ENCODE assay signal across 23 cellular contexts in the genomic region with DNA sequence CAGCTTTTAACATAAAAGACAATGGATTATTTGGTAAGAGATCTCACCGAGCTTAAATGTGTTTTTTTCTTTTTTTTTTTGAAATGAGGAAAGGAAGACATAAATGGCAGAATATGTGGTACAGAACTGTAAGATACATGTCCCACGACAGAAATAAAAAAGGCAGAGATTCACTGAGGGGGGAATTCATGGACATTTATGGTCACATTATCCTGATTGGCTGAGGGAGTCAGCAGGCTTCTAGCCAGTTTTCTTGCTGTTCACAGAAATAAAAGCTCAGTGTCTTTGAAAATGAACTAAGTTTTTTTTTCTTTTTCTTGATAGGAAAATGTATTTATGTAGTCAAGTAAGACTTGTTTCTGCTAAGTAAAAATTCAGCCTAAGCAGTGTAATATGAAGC. TPM values are rescaled to one million over a fixed set of nuclear protein-coding genes. Genes with fewer than 3 reads are reported as not detected.
DNase-seq lines count a peak whose midpoint lies in the region; ATAC-seq and TF ChIP-seq lines count a peak whose summit lies in the region.
"Had no signal": no experiment of that assay in that cellular context is flagged by ENCODE, and none has a peak within 500 bp of the region (broad histone marks: within the 10 kb centered on the region; RNA-seq: fewer than 3 reads in every experiment).

No MANE protein-coding gene starts in this region.

- TF ChIP-seq POLR2A in breast epithelium (IDR thresholded peaks at IDR 0.05) (no peak), gastroesophageal sphincter (IDR thresholded peaks at IDR 0.05) (no peak), gastrocnemius medialis (IDR thresholded peaks at IDR 0.05) (no peak), upper lobe of left lung (IDR thresholded peaks at IDR 0.05) (no peak)

- no peak overlapping the region for H3K9ac ChIP-seq in mammary epithelial cell (ENCODE audit: insufficient read depth, low read length)

- H3K79me2 ChIP-seq in mammary epithelial cell (ENCODE audit: insufficient read depth, low read length): no peaks in the 10 kb centered on the region

- no peaks in the 10 kb centered on the region for H3K27me3 ChIP-seq in breast epithelium
- H3K27me3 ChIP-seq in mammary epithelial cell (ENCODE audit: insufficient read depth, low read length): no peaks in the 10 kb centered on the region
- no peaks in the 10 kb centered on the region for H3K27me3 ChIP-seq in gastroesophageal sphincter
- H3K27me3 ChIP-seq in gastrocnemius medialis: no peaks in the 10 kb centered on the region
- no peaks in the 10 kb centered on the region for H3K27me3 ChIP-seq in upper lobe of left lung

- peaks cover 4% of the 10 kb centered on the region for H3K9me3 Mint-ChIP-seq in activated T-cell treated with anti-CD3 and anti-CD28 coated beads, Interleukin-2, amount 50 U/mL, for 4 hours

- H3K4me1 ChIP-seq in breast epithelium (peaks cover 0 to 5% of the 10 kb centered on the region in 2 donors), mammary epithelial cell (ENCODE audit: insufficient read depth, low read length) (peaks cover 9% of the 10 kb centered on the region), gastroesophageal sphincter (peaks cover 25 to 90% (median 40%) of the 10 kb centered on the region in 3 donors), gastrocnemius medialis (peaks cover 0 to 9% of the 10 kb centered on the region in 2 donors), upper lobe of left lung (peaks cover 10 to 27% (median 16%) of the 10 kb centered on the region in 4 donors), mucosa of descending colon (ENCODE audit: low read depth) (peaks cover 12% of the 10 kb centered on the region)
- H3K4me1 ChIP-seq: HAP-1 had no signal

- no peak overlapping the region for H3K4me2 ChIP-seq in mammary epithelial cell (ENCODE audit: insufficient read depth, low read depth, low read length)

- no peak overlapping the region for H3K4me3 ChIP-seq in breast epithelium
- no peak overlapping the region for H3K4me3 ChIP-seq in mammary epithelial cell (replicated peaks in 1 of 3; ENCODE audit: insufficient read depth in 1 of 3, low read depth in 2 of 3, low read length in 3 of 3)
- H3K4me3 ChIP-seq in gastroesophageal sphincter: peak overlapping the region; percentile 0 to 10
- no peak overlapping the region for H3K4me3 ChIP-seq in gastrocnemius medialis
- no peak overlapping the region for H3K4me3 ChIP-seq in upper lobe of left lung
- no peak overlapping the region for H3K4me3 ChIP-seq in mucosa of descending colon
- H3K4me3 ChIP-seq: HAP-1 had no signal

- 58% methylated on average over 2 of the region's 2 CpGs for WGBS in mammary epithelial cell (ENCODE audit: low coverage, missing lambda C conversion rate)
- WGBS in gastroesophageal sphincter (ENCODE audit: low coverage in 1 of 2), 2 donors: 15 to 18% methylated on average over 2 of the region's 2 CpGs
- WGBS in upper lobe of left lung, 2 donors: 80 to 83% methylated on average over 2 of the region's 2 CpGs

- H4K20me1 ChIP-seq in mammary epithelial cell (ENCODE audit: insufficient read depth, low read length): no peaks in the 10 kb centered on the region

- no peak for DNase-seq in breast epithelium (ENCODE audit: low spot score in 2 of 2)
- no peak for DNase-seq in mammary epithelial cell
- no peak for DNase-seq in gastrocnemius medialis
- no peak for DNase-seq in upper lobe of left lung
- DNase-seq in mucosa of descending colon: no peak
- no peak for DNase-seq in NCI-H446 (lab: John Stamatoyannopoulos, UW)
- no peak for DNase-seq in activated T-cell treated with anti-CD3 and anti-CD28 coated beads, Interleukin-2, amount 50 U/mL, for 4 hours
- DNase-seq: activated CD4-positive, alpha-beta T cell treated with anti-CD3 and anti-CD28 coated beads for 4 hours; activated CD8-positive, alpha-beta memory T cell treated with anti-CD3 and anti-CD28 coated beads for 24 hours; activated T-cell treated with anti-CD3 and anti-CD28 coated beads, Interleukin-2, amount 50 U/mL, for 1 hour; CD4-positive, alpha-beta T cell; hypothalamus; IMR-90; left ventricle myocardium superior; midbrain; NCI-H524; T-helper 2 cell had no signal

- peaks cover 23% of the 10 kb centered on the region for H3K4me1 Mint-ChIP-seq in activated T-cell treated with anti-CD3 and anti-CD28 coated beads, Interleukin-2, amount 50 U/mL, for 4 hours (ENCODE audit: low read depth)

- dilution Hi-C loops in mammary epithelial cell (cut with HindIII; ENCODE audit: low sequenced_read_pairs): no loop called here

- H2AFZ ChIP-seq in mammary epithelial cell (ENCODE audit: low read depth, low read length): no peak overlapping the region

- CTCF ChIA-PET in mammary epithelial cell (lab: Charles Lee; ENCODE audit: low non-redundant PET): no interaction called here

- H3K27me3 Mint-ChIP-seq in activated T-cell treated with anti-CD3 and anti-CD28 coated beads, Interleukin-2, amount 50 U/mL, for 4 hours (ENCODE audit: low read depth): no peaks in the 10 kb centered on the region
- H3K27me3 Mint-ChIP-seq: CD4-positive, alpha-beta T cell had no signal

- H3K36me3 Mint-ChIP-seq in activated T-cell treated with anti-CD3 and anti-CD28 coated beads, Interleukin-2, amount 50 U/mL, for 4 hours (ENCODE audit: insufficient read depth): no peaks in the 10 kb centered on the region

- ATAC-seq in gastroesophageal sphincter: no peak
- ATAC-seq in gastrocnemius medialis: no peak
- no peak for ATAC-seq in upper lobe of left lung (ENCODE audit: low FRiP score in 2 of 2)
- ATAC-seq in mucosa of descending colon: no peak
- no peak for ATAC-seq in activated T-cell treated with anti-CD3 and anti-CD28 coated beads, Interleukin-2, amount 50 U/mL, for 4 hours
- ATAC-seq: esophagus mucosa, left ventricle myocardium superior, sciatic nerve, SK-N-SH treated with all-trans-retinoic acid at 6 μM for 48 hours had no signal

- intact Hi-C loops in breast epithelium (cut with DNase I; ENCODE audit: low total_unique reads): no loop called here
- intact Hi-C loops in mammary epithelial cell (cut with micrococcal nuclease): no loop called here
- intact Hi-C loops in gastrocnemius medialis (cut with DNase I; ENCODE audit: low total_unique reads): no loop called here
- intact Hi-C loops in mucosa of descending colon (cut with DNase I, micrococcal nuclease): loop anchor here in 1 of 2 donors (5.0 kb wide), 1 partner anchor 35 kb away; no protein-coding TSS in a partner anchor

- H3K27ac ChIP-seq in breast epithelium: peak overlapping the region; percentile 72 to 88
- no peak overlapping the region for H3K27ac ChIP-seq in mammary epithelial cell (ENCODE audit: insufficient read depth, low read depth, low read length)
- H3K27ac ChIP-seq in gastroesophageal sphincter: peak overlapping the region; percentile 88 to 99 (median 92)
- peak overlapping the region; percentile 24 to 63 (median 52) for H3K27ac ChIP-seq in gastrocnemius medialis
- peak overlapping the region; percentile 12 to 63 (median 39) for H3K27ac ChIP-seq in upper lobe of left lung
- H3K27ac ChIP-seq: 22Rv1 had no signal

- in situ Hi-C loops in mammary epithelial cell (cut with MboI; ENCODE audit: low sequenced_read_pairs in 2 of 2) (loop anchor here in 1 of 2 donors (5.0 kb wide), 1 partner anchor 45 kb away; no protein-coding TSS in a partner anchor), gastrocnemius medialis (cut with MboI; ENCODE audit: low sequenced_read_pairs in 4 of 4) (loop anchor here (5.0 to 10.0 kb wide), 3 partner anchors 45 to 145 kb away; no protein-coding TSS in a partner anchor)

- TF ChIP-seq CTCF in breast epithelium (IDR thresholded peaks at IDR 0.05) (no peak), mammary epithelial cell (conservative IDR thresholded peaks at IDR 0.05 in 1 of 2, IDR thresholded peaks at IDR 0.05 in 1 of 2; ENCODE audit: extremely low read depth in 1 of 2, insufficient read depth in 1 of 2, low read depth in 1 of 2, low read length in 2 of 2) (no peak), gastroesophageal sphincter (IDR thresholded peaks at IDR 0.05) (no peak), gastrocnemius medialis (IDR thresholded peaks at IDR 0.05 in 4 of 5, conservative IDR thresholded peaks at IDR 0.05 in 1 of 5) (no peak), upper lobe of left lung (IDR thresholded peaks at IDR 0.05) (no peak), mucosa of descending colon (IDR thresholded peaks at IDR 0.05) (no peak)

- no TSS peak for BruUV-seq in mammary epithelial cell (replicated peaks; lab: Mats Ljungman, UMichigan)

- H3K36me3 ChIP-seq in breast epithelium (no peaks in the 10 kb centered on the region), mammary epithelial cell (ENCODE audit: insufficient read depth, low read length) (no peaks in the 10 kb centered on the region), gastroesophageal sphincter (no peaks in the 10 kb centered on the region), gastrocnemius medialis (no peaks in the 10 kb centered on the region), upper lobe of left lung (no peaks in the 10 kb centered on the region), mucosa of descending colon (ENCODE audit: low read depth) (no peaks in the 10 kb centered on the region)
- H3K36me3 ChIP-seq: HAP-1 had no signal

- H3K4me3 Mint-ChIP-seq in activated T-cell treated with anti-CD3 and anti-CD28 coated beads, Interleukin-2, amount 50 U/mL, for 4 hours: no peak overlapping the region
- H3K4me3 Mint-ChIP-seq: CD4-positive, alpha-beta T cell had no signal

- H3K9me3 ChIP-seq in breast epithelium: no peaks in the 10 kb centered on the region
- no peaks in the 10 kb centered on the region for H3K9me3 ChIP-seq in mammary epithelial cell (replicated peaks; ENCODE audit: insufficient read depth, low read length)
- no peaks in the 10 kb centered on the region for H3K9me3 ChIP-seq in gastroesophageal sphincter
- no peaks in the 10 kb centered on the region for H3K9me3 ChIP-seq in gastrocnemius medialis
- no peaks in the 10 kb centered on the region for H3K9me3 ChIP-seq in upper lobe of left lung
- no peaks in the 10 kb centered on the region for H3K9me3 ChIP-seq in mucosa of descending colon
- H3K9me3 ChIP-seq: HAP-1 had no signal

- TF ChIP-seq EP300 in gastroesophageal sphincter (IDR thresholded peaks at IDR 0.05) (no peak), upper lobe of left lung (IDR thresholded peaks at IDR 0.05) (no peak)

RNA-seq across cellular contexts. Expression of gene FAS, which starts 8.2 kb away (rescaled TPM):
- 10 to 100 TPM; 26.9 to 51.5 (median 47.3) TPM for total RNA-seq in breast epithelium
- total RNA-seq in mammary epithelial cell: 10 to 100 TPM; 50.0 to 71.8 TPM
- 46.5 TPM for polyA plus RNA-seq in mammary epithelial cell
- polyA minus RNA-seq in mammary epithelial cell: 125 TPM
- total RNA-seq in gastroesophageal sphincter: 10 to 100 TPM; 15.0 to 27.5 (median 19.6) TPM
- total RNA-seq in gastrocnemius medialis: 1 to 10 TPM; 2.7 to 5.9 (median 4.9) TPM
- total RNA-seq in upper lobe of left lung: 10 to 100 TPM; 30.1 to 80.3 (median 44.4) TPM
- total RNA-seq in mucosa of descending colon: 10 to 100 TPM; 31.8 to 51.0 (median 50.8) TPM
- total RNA-seq in activated T-cell treated with anti-CD3 and anti-CD28 coated beads, Interleukin-2, amount 50 U/mL, for 4 hours: 10 to 100 TPM; 23.0 to 31.9 (median 30.1) TPM

RNA-seq across cellular contexts. Expression of gene ACTA2, which starts 29.8 kb away (rescaled TPM):
- total RNA-seq in breast epithelium (1,000 to 10,000 TPM in 2 of 3 donors, 10 to 100 TPM in 1; 87.9 to 1,054 (median 1,036) TPM), mammary epithelial cell (100 to 1,000 TPM in 1 of 2 donors, 10 to 100 TPM in 1; 20.7 to 341 TPM), gastroesophageal sphincter (1,000 to 10,000 TPM; 5,887 to 9,086 (median 7,887) TPM), gastrocnemius medialis (100 to 1,000 TPM in 1 of 4 donors, 10 to 100 TPM in 3; 23.4 to 119 (median 74.2) TPM), upper lobe of left lung (100 to 1,000 TPM in 5 of 6 donors, 10 to 100 TPM in 1; 94.3 to 328 (median 186) TPM), mucosa of descending colon (100 to 1,000 TPM in 2 of 3 donors, 10 to 100 TPM in 1; 80.6 to 920 (median 253) TPM)
- 24.0 TPM for polyA plus RNA-seq in mammary epithelial cell
- 5.5 TPM for polyA minus RNA-seq in mammary epithelial cell
- 1 to 10 TPM; 2.6 to 4.1 (median 2.6) TPM for total RNA-seq in activated T-cell treated with anti-CD3 and anti-CD28 coated beads, Interleukin-2, amount 50 U/mL, for 4 hours

Comparison
In these comparisons a context has a peak if more than half of its experiments do, and no peak if none do; other contexts are left out.
1. H3K4me3 ChIP-seq: peak in gastroesophageal sphincter (2 of 2); none in breast epithelium (0 of 3), mammary epithelial cell (0 of 3), gastrocnemius medialis (0 of 4), upper lobe of left lung (0 of 4) and mucosa of descending colon (single experiment).
2. RNA of gene ACTA2, which starts 29.8 kb away (total RNA-seq): 5,887 to 9,086 TPM in gastroesophageal sphincter; 87.9 to 1,054 TPM in breast epithelium, 20.7 to 341 TPM in mammary epithelial cell, 80.6 to 920 TPM in mucosa of descending colon, 94.3 to 328 TPM in upper lobe of left lung, 23.4 to 119 TPM in gastrocnemius medialis and 2.6 to 4.1 TPM in activated T-cell treated with anti-CD3 and anti-CD28 coated beads, Interleukin-2, amount 50 U/mL, for 4 hours; every median in the first group is over 4 times any median in the second.